8 cellular contexts compared by ENCODE assay signal in the genomic region with DNA sequence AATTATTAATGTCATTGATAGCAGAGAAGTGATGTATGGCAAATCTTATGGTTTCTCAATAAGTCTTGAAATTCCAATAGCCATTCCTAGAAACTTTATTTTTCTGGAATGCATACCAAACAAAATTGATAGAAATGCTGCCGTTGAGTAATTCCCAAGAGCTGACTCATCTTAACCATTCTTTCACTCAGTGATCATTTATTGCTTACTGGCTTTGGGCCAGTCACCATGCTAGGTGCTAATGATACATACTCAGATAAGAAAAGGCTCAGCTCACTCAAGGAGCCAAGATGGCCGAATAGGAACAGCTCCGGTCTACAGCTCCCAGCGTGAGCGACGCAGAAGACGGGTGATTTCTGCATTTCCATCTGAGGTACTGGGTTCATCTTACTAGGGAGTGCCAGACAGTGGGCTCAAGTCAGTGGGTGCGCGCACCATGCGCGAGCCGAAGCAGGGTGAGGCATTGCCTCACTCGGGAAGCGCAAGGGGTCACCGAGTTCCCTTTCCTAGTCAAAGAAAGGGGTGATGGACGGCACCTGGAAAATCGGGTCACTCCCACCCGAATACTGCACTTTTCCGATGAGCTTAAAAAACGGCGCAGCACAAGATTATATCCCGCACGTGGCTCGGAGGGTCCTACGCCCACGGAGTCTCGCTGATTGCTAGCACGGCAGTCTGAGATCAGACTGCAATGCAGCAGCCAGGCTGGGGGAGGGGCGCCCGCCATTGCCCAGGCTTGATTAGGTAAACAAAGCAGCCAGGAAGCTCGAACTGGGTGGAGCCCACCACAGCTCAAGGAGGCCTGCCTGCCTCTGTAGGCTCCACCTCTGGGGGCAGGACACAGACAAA.
DNase-seq lines count a peak whose midpoint lies in the region; ATAC-seq and TF ChIP-seq lines count a peak whose summit lies in the region.
"Not testable (repeated sequence)": the region's sequence is repeated elsewhere in the genome, so short reads cannot be mapped to it uniquely, and the experiment has no call there.

No MANE protein-coding gene starts in this region.

- in situ Hi-C loops in Caki2 (cut with HindIII; ENCODE audit: low pct_unique_long_range_greater_than_20kb, low sequenced_read_pairs); mammary epithelial cell (cut with MboI; ENCODE audit: low sequenced_read_pairs in 2 of 2): not testable (repeated sequence)

- TF ChIP-seq POLR2A in HCT116 (IDR thresholded peaks at IDR 0.05; ENCODE audit: borderline replicate concordance, extremely low read depth, insufficient read depth, insufficient read length); spleen (IDR thresholded peaks at IDR 0.05): not testable (repeated sequence)

- not testable (repeated sequence) for H3K4me3 ChIP-seq in HCT116 (replicated peaks in 1 of 2; ENCODE audit: low read depth in 1 of 2, low read length in 2 of 2); RWPE2 (ENCODE audit: severe bottlenecking); mammary epithelial cell (replicated peaks in 1 of 3; ENCODE audit: insufficient read depth in 1 of 3, low read depth in 2 of 3, low read length in 3 of 3); lower lobe of right lung; spleen

- not testable (repeated sequence) for H3K9me3 ChIP-seq in HCT116 (ENCODE audit: control insufficient read depth in 1 of 2, insufficient read depth in 1 of 2, low read depth in 1 of 2, low read length in 2 of 2); RWPE2 (ENCODE audit: severe bottlenecking); mammary epithelial cell (replicated peaks; ENCODE audit: insufficient read depth, low read length); lower lobe of right lung
- H3K9me3 ChIP-seq in spleen = peaks cover 0 to 32% (median 26%) of the 10 kb centered on the region in 8 donors

- not testable (repeated sequence) for H3K27me3 ChIP-seq in HCT116 (ENCODE audit: insufficient read depth, low read length); RWPE2 (ENCODE audit: insufficient read depth, poor library complexity, severe bottlenecking); mammary epithelial cell (ENCODE audit: insufficient read depth, low read length); foreskin keratinocyte; lower lobe of right lung (ENCODE audit: low read depth); spleen (replicated peaks in 1 of 7)

- H3K27ac ChIP-seq in HCT116 (ENCODE audit: low read depth, low read length); RWPE2 (ENCODE audit: poor library complexity, severe bottlenecking); mammary epithelial cell (ENCODE audit: insufficient read depth, low read depth, low read length); foreskin keratinocyte; lower lobe of right lung; spleen: not testable (repeated sequence)

- WGBS in mammary epithelial cell (ENCODE audit: low coverage, missing lambda C conversion rate) = 87% methylated on average over 23 of the region's 31 CpGs
- WGBS in spleen, 5 donors = 90 to 96% (median 95%) methylated on average over 30 to 31 of the region's 31 CpGs

- POLR2A ChIA-PET in HCT116 (lab: Charles Lee) = not testable (repeated sequence)

- CTCF ChIA-PET in HCT116 (lab: Charles Lee); mammary epithelial cell (lab: Charles Lee; ENCODE audit: low non-redundant PET): not testable (repeated sequence)

- dilution Hi-C loops in mammary epithelial cell (cut with HindIII; ENCODE audit: low sequenced_read_pairs) = not testable (repeated sequence)

- not testable (repeated sequence) for BruUV-seq in HCT116 (replicated peaks; lab: Mats Ljungman, UMichigan); mammary epithelial cell (replicated peaks; lab: Mats Ljungman, UMichigan)

- peak; percentile 68 for ATAC-seq in HCT116
- peak; percentile 79 for ATAC-seq in RWPE2 (ENCODE audit: low read depth)
- ATAC-seq in foreskin keratinocyte = peak; percentile 93
- ATAC-seq in lower lobe of right lung = not testable (repeated sequence)

- H3K79me2 ChIP-seq in HCT116 (ENCODE audit: insufficient read depth, low read length); mammary epithelial cell (ENCODE audit: insufficient read depth, low read length): not testable (repeated sequence)

- H3K4me1 ChIP-seq in HCT116 (ENCODE audit: control insufficient read depth in 1 of 2, insufficient read depth in 2 of 2, low read length in 2 of 2); RWPE2 (ENCODE audit: insufficient read depth, poor library complexity, severe bottlenecking); mammary epithelial cell (ENCODE audit: insufficient read depth, low read length); foreskin keratinocyte; lower lobe of right lung; spleen: not testable (repeated sequence)

- H3K4me2 ChIP-seq in HCT116 (ENCODE audit: low read length) = peak overlapping the region; percentile 32
- not testable (repeated sequence) for H3K4me2 ChIP-seq in mammary epithelial cell (ENCODE audit: insufficient read depth, low read depth, low read length)

- peak; percentile 42 for DNase-seq in Caki2 (ENCODE audit: low read depth)
- DNase-seq in HCT116 (ENCODE audit: low read depth, low spot score) = peak; percentile 39
- peak; percentile 12 for DNase-seq in LoVo (ENCODE audit: low spot score)
- peak; percentile 37 for DNase-seq in RWPE2 (ENCODE audit: low spot score)
- DNase-seq in mammary epithelial cell = peak; percentile 48
- peak; percentile 62 to 79 for DNase-seq in foreskin keratinocyte
- peak; percentile 36 for DNase-seq in lower lobe of right lung
- DNase-seq in spleen = peak; percentile 41

- TF ChIP-seq RAD21 in HCT116 (IDR thresholded peaks at IDR 0.05; ENCODE audit: low read depth) = not testable (repeated sequence)

- TF ChIP-seq CTCF in HCT116 (IDR thresholded peaks at IDR 0.05 in 2 of 3, conservative IDR thresholded peaks at IDR 0.05 in 1 of 3; ENCODE audit: borderline replicate concordance in 1 of 3, insufficient read depth in 1 of 3, low read depth in 2 of 3, low read length in 2 of 3); RWPE2 (IDR thresholded peaks at IDR 0.05; ENCODE audit: poor library complexity, severe bottlenecking); mammary epithelial cell (conservative IDR thresholded peaks at IDR 0.05 in 1 of 2, IDR thresholded peaks at IDR 0.05 in 1 of 2; ENCODE audit: extremely low read depth in 1 of 2, insufficient read depth in 1 of 2, low read depth in 1 of 2, low read length in 2 of 2); foreskin keratinocyte (conservative IDR thresholded peaks at IDR 0.05); lower lobe of right lung (IDR thresholded peaks at IDR 0.05); spleen (IDR thresholded peaks at IDR 0.05 in 8 of 11, conservative IDR thresholded peaks at IDR 0.05 in 3 of 11): not testable (repeated sequence)

- not testable (repeated sequence) for H2AFZ ChIP-seq in HCT116 (ENCODE audit: low read depth, low read length, poor library complexity, severe bottlenecking); mammary epithelial cell (ENCODE audit: low read depth, low read length)

- not testable (repeated sequence) for H3K36me3 ChIP-seq in HCT116 (ENCODE audit: control insufficient read depth in 1 of 2, insufficient read depth in 2 of 2, low read length in 2 of 2); RWPE2 (ENCODE audit: low read depth); mammary epithelial cell (ENCODE audit: insufficient read depth, low read length); lower lobe of right lung; spleen

- H3K9me2 ChIP-seq in HCT116 (ENCODE audit: insufficient read depth) = not testable (repeated sequence)

- not testable (repeated sequence) for H4K20me1 ChIP-seq in HCT116 (ENCODE audit: insufficient read depth); mammary epithelial cell (ENCODE audit: insufficient read depth, low read length)

- not testable (repeated sequence) for H3K9ac ChIP-seq in HCT116 (ENCODE audit: low read length); mammary epithelial cell (ENCODE audit: insufficient read depth, low read length)

- intact Hi-C loops in HCT116 (cut with micrococcal nuclease); mammary epithelial cell (cut with micrococcal nuclease); lower lobe of right lung (cut with DNase I); spleen (cut with DNase I; ENCODE audit: low total_unique reads): not testable (repeated sequence)

- RAD21 ChIA-PET in HCT116 (lab: Charles Lee; ENCODE audit: low non-redundant PET in 1 of 2, low total read pairs in 2 of 2, uncharacterized antibody in 2 of 2, unreplicated experiment in 2 of 2) = not testable (repeated sequence)

TF ChIP-seq in HCT116, 20 proteins besides CTCF, POLR2A, EP300 and RAD21:
- TF ChIP-seq FOSL1 (IDR thresholded peaks at IDR 0.05; ENCODE audit: low read depth) (0 out of 2 replicates have a peak, but pooled peaks have one; percentile 19), JUND (IDR thresholded peaks at IDR 0.05) (peak; percentile 35; the same call in 1 of the 2 replicates)

Comparison
In these comparisons a context has a peak if more than half of its experiments do, and no peak if none do; other contexts are left out.
1. DNase-seq: peak in every context shown above with its lines; median percentile 70 in foreskin keratinocyte; 48 in mammary epithelial cell; 42 in Caki2; 41 in spleen; 39 in HCT116; 37 in RWPE2; 36 in lower lobe of right lung; 12 in LoVo.